Comparison of ENCODE assay signal across 8 cellular contexts in genomic region chr2:38740851-38741541, GRCh38. TPM values are rescaled to one million over a fixed set of nuclear protein-coding genes. Genes with fewer than 3 reads are reported as not detected.
DNase-seq lines count a peak whose midpoint lies in the region; TF ChIP-seq lines count a peak whose summit lies in the region.

No MANE protein-coding gene starts in this region.

- intact Hi-C loops in posterior vena cava (cut with DNase I) = no loop called here

- peaks cover 90% of the 10 kb centered on the region for H3K36me3 ChIP-seq in WERI-Rb-1

- no peaks in the 10 kb centered on the region for H3K27me3 ChIP-seq in WERI-Rb-1 (ENCODE audit: insufficient read depth, low read depth, severe bottlenecking)

- in situ Hi-C loops in G401 (cut with HindIII; ENCODE audit: low sequenced_read_pairs) = no loop called here

- H3K4me3 ChIP-seq in WERI-Rb-1 (ENCODE audit: low read depth, low read length) (no peak overlapping the region), fibroblast of the aortic adventitia (ENCODE audit: low read depth, low read length) (no peak overlapping the region)

- DNase-seq in G401 (ENCODE audit: low spot score) (peak; percentile 65), M059J (ENCODE audit: low read depth) (peak; percentile 53), WERI-Rb-1 (no peak), fibroblast of the aortic adventitia (ENCODE audit: low read depth) (peak; percentile 70), pons (ENCODE audit: low spot score) (peak; percentile 59), NK-92 (lab: John Stamatoyannopoulos, UW; ENCODE audit: unreplicated experiment) (no peak), posterior vena cava (ENCODE audit: low spot score) (no peak), cerebellar nuclear complex (lab: John Stamatoyannopoulos, UW) (no peak)

- no peaks in the 10 kb centered on the region for H3K9me3 ChIP-seq in WERI-Rb-1 (ENCODE audit: severe bottlenecking)

- TF ChIP-seq CTCF in WERI-Rb-1 (IDR thresholded peaks at IDR 0.05; ENCODE audit: low read depth, low read length) (0 out of 2 replicates have a peak, but pooled peaks have one; percentile 7), fibroblast of the aortic adventitia (IDR thresholded peaks at IDR 0.05; ENCODE audit: insufficient read depth, low read length) (peak; percentile 18)

- no peak overlapping the region for H3K27ac ChIP-seq in WERI-Rb-1

RNA-seq across cellular contexts. Expression of gene SRSF7, which starts 10.2 kb away (rescaled TPM):
- total RNA-seq in G401 (2014; rRNA removed; shearing (Covaris generic)) = 183 and 238 TPM in 2 replicates
- 158 and 243 TPM in 2 replicates for total RNA-seq in M059J (2014; rRNA removed; shearing (Covaris generic))
- total RNA-seq in fibroblast of the aortic adventitia (ENCODE audit: low replicate concordance) (92.1 and 126 TPM in 2 replicates), posterior vena cava (100 to 1,000 TPM in 1 of 2 donors, 10 to 100 TPM in 1; 95.3 to 103 TPM)

RNA-seq across cellular contexts. Expression of gene GEMIN6, which starts 37.0 kb away (rescaled TPM):
- total RNA-seq in G401 (2014; rRNA removed; shearing (Covaris generic)) = 18.8 and 22.2 TPM in 2 replicates
- total RNA-seq in M059J (2014; rRNA removed; shearing (Covaris generic)) = 20.5 and 20.7 TPM in 2 replicates
- total RNA-seq in fibroblast of the aortic adventitia (ENCODE audit: low replicate concordance) = 5.7 and 8.4 TPM in 2 replicates
- total RNA-seq in posterior vena cava = 1 to 10 TPM; 9.0 to 9.3 TPM

Comparison
In these comparisons a context has a peak if more than half of its experiments do, and no peak if none do; other contexts are left out.
1. DNase-seq: peak in G401 (single experiment), M059J (single experiment), fibroblast of the aortic adventitia (single experiment) and pons (single experiment); none in WERI-Rb-1 (single experiment), NK-92 (single experiment), posterior vena cava (single experiment) and cerebellar nuclear complex (0 of 2).